In genomic region chr20:36571564-36572504, GRCh38 we compare ENCODE assay signal across 1 cellular context.
TF ChIP-seq lines count a peak whose summit lies in the region.

No MANE protein-coding gene starts in this region.

TF ChIP-seq in IMR-90, 13 proteins besides CTCF, POLR2A, EP300 and RAD21:
- TF ChIP-seq CHD1 (IDR thresholded peaks at IDR 0.05; ENCODE audit: low read depth, low read length) = no peak
TF ChIP-seq in IMR-90: peak in this region for 0.
